In genomic region chr11:35180311-35181233, GRCh38 we compare ENCODE assay signal across 11 cellular contexts. TPM values are rescaled to one million over a fixed set of nuclear protein-coding genes. Genes with fewer than 3 reads are reported as not detected.
DNase-seq lines count a peak whose midpoint lies in the region; ATAC-seq and TF ChIP-seq lines count a peak whose summit lies in the region.
"Had no signal": no experiment of that assay in that cellular context is flagged by ENCODE, and none has a peak within 500 bp of the region (broad histone marks: within the 10 kb centered on the region; RNA-seq: fewer than 3 reads in every experiment).

No MANE protein-coding gene starts in this region.

- H3K27me3 Mint-ChIP-seq in CD4-positive, alpha-beta memory T cell = no peaks in the 10 kb centered on the region
- no peaks in the 10 kb centered on the region for H3K27me3 Mint-ChIP-seq in osteocyte (ENCODE audit: unreplicated experiment)

- TF ChIP-seq EP300 in ovary (IDR thresholded peaks at IDR 0.05) = no peak

- H3K4me1 Mint-ChIP-seq in CD4-positive, alpha-beta memory T cell = peaks cover 72 to 92% (median 83%) of the 10 kb centered on the region in 4 donors
- peaks cover 34% of the 10 kb centered on the region for H3K4me1 Mint-ChIP-seq in osteocyte (ENCODE audit: unreplicated experiment)

- TF ChIP-seq CTCF in brain microvascular endothelial cell (IDR thresholded peaks at IDR 0.05; ENCODE audit: low read depth, low read length, missing control alignments) (no peak), osteocyte (IDR thresholded peaks at IDR 0.05) (no peak), heart left ventricle (IDR thresholded peaks at IDR 0.05) (no peak), ovary (IDR thresholded peaks at IDR 0.05) (no peak)

- peak overlapping the region; percentile 88 to 94 (median 92) for H3K27ac Mint-ChIP-seq in CD4-positive, alpha-beta memory T cell
- H3K27ac Mint-ChIP-seq in osteocyte (ENCODE audit: unreplicated experiment) = peak overlapping the region; percentile 39

- peaks cover 75% of the 10 kb centered on the region for H3K36me3 ChIP-seq in CD4-positive, alpha-beta memory T cell (ENCODE audit: insufficient read depth, low read length)
- peaks cover 56% of the 10 kb centered on the region for H3K36me3 ChIP-seq in brain microvascular endothelial cell (replicated peaks)
- H3K36me3 ChIP-seq in heart left ventricle = peaks cover 0 to 89% (median 41%) of the 10 kb centered on the region in 9 donors
- H3K36me3 ChIP-seq in ovary = no peaks in the 10 kb centered on the region

- in situ Hi-C loops in brain microvascular endothelial cell (cut with HindIII; ENCODE audit: low pct_ligation_motif_present, low sequenced_read_pairs) = no loop called here

- no peaks in the 10 kb centered on the region for H3K9me3 ChIP-seq in CD4-positive, alpha-beta memory T cell (ENCODE audit: control insufficient read depth in 1 of 2, low read length in 2 of 2)
- H3K9me3 ChIP-seq in heart left ventricle (no peaks in the 10 kb centered on the region), ovary (no peaks in the 10 kb centered on the region)

- H3K4me3 Mint-ChIP-seq in CD4-positive, alpha-beta memory T cell = peak overlapping the region; percentile 5 to 86 (median 65)
- no peak overlapping the region for H3K4me3 Mint-ChIP-seq in osteocyte (ENCODE audit: unreplicated experiment)

- H3K4me3 ChIP-seq in CD4-positive, alpha-beta memory T cell (ENCODE audit: low read length in 2 of 2) = no peak overlapping the region
- H3K4me3 ChIP-seq in brain microvascular endothelial cell (ENCODE audit: low read depth, low read length) = no peak overlapping the region
- no peak overlapping the region for H3K4me3 ChIP-seq in heart left ventricle
- no peak overlapping the region for H3K4me3 ChIP-seq in ovary
- H3K4me3 ChIP-seq: SK-N-MC had no signal

- TF ChIP-seq POLR2A in heart left ventricle (IDR thresholded peaks at IDR 0.05) (no peak), ovary (IDR thresholded peaks at IDR 0.05) (no peak)

- POLR2A ChIA-PET in CD4-positive, alpha-beta memory T cell (lab: Charles Lee; ENCODE audit: partially characterized antibody) = interaction anchor here (0.7 to 31.9 kb wide), 10 partner anchors 12 to 181 kb away, joined by 3 to 1106 read pairs (median 4); partner anchors contain the start of gene CD44

- CTCF ChIA-PET in CD4-positive, alpha-beta memory T cell (lab: Charles Lee; ENCODE audit: partially characterized antibody) = interaction anchor here (0.7 to 11.1 kb wide), 12 partner anchors 10 to 186 kb away, joined by 3 to 118 read pairs (median 3); partner anchors contain the start of gene CD44

- peaks cover 80 to 87% of the 10 kb centered on the region in 2 donors for H3K36me3 Mint-ChIP-seq in CD4-positive, alpha-beta memory T cell
- H3K36me3 Mint-ChIP-seq in osteocyte (ENCODE audit: unreplicated experiment) = peaks cover 37% of the 10 kb centered on the region

- intact Hi-C loops in CD4-positive, alpha-beta memory T cell (cut with micrococcal nuclease) = loop anchor here (2.0 kb wide), 1 partner anchor 14 kb away; no protein-coding TSS in a partner anchor
- intact Hi-C loops in heart left ventricle (cut with DNase I) (no loop called here), ovary (cut with DNase I) (no loop called here)

- peak overlapping the region; percentile 44 for H3K27ac ChIP-seq in CD4-positive, alpha-beta memory T cell (ENCODE audit: low read depth, low read length)
- H3K27ac ChIP-seq in brain microvascular endothelial cell (peak overlapping the region; percentile 10), heart left ventricle (peak overlapping the region in 2 of 12 donors; percentile 23 to 42), ovary (no peak overlapping the region)
- H3K27ac ChIP-seq: SK-N-MC had no signal

- H3K9me3 Mint-ChIP-seq in CD4-positive, alpha-beta memory T cell = no peaks in the 10 kb centered on the region
- no peaks in the 10 kb centered on the region for H3K9me3 Mint-ChIP-seq in osteocyte (ENCODE audit: unreplicated experiment)

- no peak for ATAC-seq in heart left ventricle
- ATAC-seq in esophagus mucosa = no peak

- peak in 1 of 5 donors; percentile 36 for DNase-seq in CD4-positive, alpha-beta memory T cell
- DNase-seq in HT1080 (ENCODE audit: low read depth) (peak; percentile 55), brain microvascular endothelial cell (no peak), osteocyte (ENCODE audit: extremely low spot score, unreplicated experiment) (no peak), cortex of kidney (lab: John Stamatoyannopoulos, UW) (no peak), heart left ventricle (no peak), ovary (no peak)
- DNase-seq: effector CD4-positive, alpha-beta T cell; Karpas-422 had no signal

- peaks cover 91% of the 10 kb centered on the region for H3K4me1 ChIP-seq in CD4-positive, alpha-beta memory T cell (ENCODE audit: insufficient read depth, low read length)
- H3K4me1 ChIP-seq in heart left ventricle (peaks cover 0 to 70% (median 5%) of the 10 kb centered on the region in 12 donors), ovary (ENCODE audit: insufficient read depth) (peaks cover 5% of the 10 kb centered on the region)

- 82 to 97% (median 87%) methylated on average over 5 of the region's 5 CpGs for WGBS in heart left ventricle, 4 donors
- 29 to 33% (median 30%) methylated on average over 5 of the region's 5 CpGs for WGBS in ovary, 3 donors

- no peaks in the 10 kb centered on the region for H3K27me3 ChIP-seq in CD4-positive, alpha-beta memory T cell (ENCODE audit: insufficient read depth, low read length)
- H3K27me3 ChIP-seq in brain microvascular endothelial cell (replicated peaks) (no peaks in the 10 kb centered on the region), heart left ventricle (no peaks in the 10 kb centered on the region), ovary (no peaks in the 10 kb centered on the region)

RNA-seq across cellular contexts. Expression of gene CD44, which starts 41.6 kb away (rescaled TPM):
- total RNA-seq in CD4-positive, alpha-beta memory T cell = 100 to 1,000 TPM; 808 to 809 TPM
- polyA plus RNA-seq in CD4-positive, alpha-beta memory T cell = 100 to 1,000 TPM; 390 to 554 TPM
- total RNA-seq in HT1080 (2014; rRNA removed; shearing (Covaris generic)) = 190 and 492 TPM in 2 replicates
- polyA plus RNA-seq in HT1080 (2015; cell fraction: cytosol; rRNA removed) = 1,395 and 1,667 TPM in 2 replicates
- 2,115 and 2,218 TPM in 2 replicates for polyA plus RNA-seq in HT1080 (2015; cell fraction: nucleus; rRNA removed)
- 283 and 309 TPM in 2 replicates for total RNA-seq in osteocyte
- 100 to 1,000 TPM in 2 of 9 donors, 10 to 100 TPM in 7; 15.1 to 210 (median 26.2) TPM for total RNA-seq in heart left ventricle
- 10 to 100 TPM in 1 of 2 donors, 1 to 10 TPM in 1; 3.9 to 37.4 TPM for polyA plus RNA-seq in heart left ventricle
- 814 TPM for total RNA-seq in esophagus mucosa
- total RNA-seq in ovary = 10 to 100 TPM; 16.5 to 62.1 (median 26.0) TPM
- 100 to 1,000 TPM in 1 of 2 donors, 1 to 10 TPM in 1; 8.3 to 330 TPM for polyA plus RNA-seq in ovary

Comparison
In these comparisons a context has a peak if more than half of its experiments do, and no peak if none do; other contexts are left out.
1. H3K27ac ChIP-seq: peak in CD4-positive, alpha-beta memory T cell (single experiment) and brain microvascular endothelial cell (single experiment); none in ovary (0 of 2).